10 cellular contexts compared by ENCODE assay signal in the genomic region with DNA sequence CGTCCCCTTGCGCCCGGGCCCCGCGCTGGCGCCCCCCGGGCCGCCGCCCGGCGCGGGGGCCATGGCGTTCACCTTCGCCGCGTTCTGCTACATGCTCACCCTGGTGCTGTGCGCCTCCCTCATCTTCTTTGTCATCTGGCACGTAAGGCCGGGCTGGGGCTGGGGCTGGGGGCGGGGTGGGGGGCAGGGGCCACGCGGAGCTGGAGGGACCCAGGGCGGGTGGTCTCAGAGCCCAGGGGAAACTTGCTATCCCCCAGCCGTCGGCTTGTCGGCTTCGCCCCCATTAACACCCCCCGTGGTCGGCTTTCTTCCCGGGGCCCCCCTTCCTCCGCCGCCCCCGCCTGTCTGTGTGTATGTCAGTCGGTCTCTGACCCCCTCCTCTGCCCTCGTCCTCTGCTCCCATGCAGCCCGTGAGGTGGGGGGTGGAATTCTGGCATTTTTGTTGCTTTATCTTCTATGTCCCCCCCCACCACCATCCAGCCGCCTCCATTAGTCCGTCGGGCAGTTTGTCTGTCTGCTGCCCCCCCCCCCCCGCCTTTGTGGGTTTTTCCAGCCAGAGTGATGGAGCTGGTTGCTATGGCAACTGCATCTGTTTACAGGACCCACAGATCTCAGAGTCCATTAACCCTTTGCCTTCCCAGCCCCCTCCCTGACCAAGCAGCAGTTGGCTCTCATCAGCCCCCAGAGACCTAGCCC. TPM values are rescaled to one million over a fixed set of nuclear protein-coding genes. Genes with fewer than 3 reads are reported as not detected.
DNase-seq lines count a peak whose midpoint lies in the region; ATAC-seq and TF ChIP-seq lines count a peak whose summit lies in the region.
"Had no signal": no experiment of that assay in that cellular context is flagged by ENCODE, and none has a peak within 500 bp of the region (broad histone marks: within the 10 kb centered on the region; RNA-seq: fewer than 3 reads in every experiment).

No MANE protein-coding gene starts in this region.

- CTCF ChIA-PET in BJ (lab: Yijun Ruan, JAX) = no interaction called here
- CTCF ChIA-PET in activated naive CD4-positive, alpha-beta T cell treated with anti-CD3 and anti-CD28 coated beads, Interleukin-2, amount 10 ng/mL, durations not matched to agents 7 days and 5 days (lab: Charles Lee) = no interaction called here

- no peak overlapping the region for H4K8ac ChIP-seq in mesenchymal stem cell (ENCODE audit: low read length)

- H3K79me1 ChIP-seq in mesenchymal stem cell (replicated peaks; ENCODE audit: low read length, poor library complexity, severe bottlenecking) = peaks cover 4% of the 10 kb centered on the region

- H3K9me3 ChIP-seq in mesenchymal stem cell (ENCODE audit: control insufficient read depth, low read length) = no peaks in the 10 kb centered on the region

- no peak overlapping the region for H3K27ac Mint-ChIP-seq in activated naive CD4-positive, alpha-beta T cell treated with anti-CD3 and anti-CD28 coated beads, Interleukin-2, amount 10 ng/mL, durations not matched to agents 7 days and 5 days

- H3K4me2 ChIP-seq in mesenchymal stem cell (ENCODE audit: low read length, poor library complexity, severe bottlenecking) = peak overlapping the region; percentile 79

- H2AK5ac ChIP-seq in mesenchymal stem cell (ENCODE audit: low read length, severe bottlenecking) = no peak overlapping the region

- 2% methylated on average over 8 of the region's 40 CpGs for WGBS in mesenchymal stem cell

- peak overlapping the region; percentile 40 for H3K4me3 Mint-ChIP-seq in activated naive CD4-positive, alpha-beta T cell treated with anti-CD3 and anti-CD28 coated beads, Interleukin-2, amount 10 ng/mL, durations not matched to agents 7 days and 5 days

- H3K36me3 ChIP-seq in BJ (ENCODE audit: control insufficient read depth, insufficient read depth, low read length) = peaks cover 14% of the 10 kb centered on the region
- peaks cover 35 to 43% of the 10 kb centered on the region in 2 experiments for H3K36me3 ChIP-seq in mesenchymal stem cell (ENCODE audit: control insufficient read depth in 1 of 2, insufficient read depth in 2 of 2, low read depth in 1 of 2, low read length in 2 of 2)

- peak overlapping the region; percentile 27 for H2BK15ac ChIP-seq in mesenchymal stem cell (ENCODE audit: low read depth, poor library complexity, severe bottlenecking)

- H3K4me1 Mint-ChIP-seq in activated naive CD4-positive, alpha-beta T cell treated with anti-CD3 and anti-CD28 coated beads, Interleukin-2, amount 10 ng/mL, durations not matched to agents 7 days and 5 days = peaks cover 43% of the 10 kb centered on the region

- no peaks in the 10 kb centered on the region for H3K27me3 ChIP-seq in BJ (ENCODE audit: control insufficient read depth, insufficient read depth, low read length)
- peaks cover 7 to 13% of the 10 kb centered on the region in 2 experiments for H3K27me3 ChIP-seq in mesenchymal stem cell (ENCODE audit: control insufficient read depth in 1 of 2, insufficient read depth in 1 of 2, low read length in 2 of 2)

- H4K91ac ChIP-seq in mesenchymal stem cell (ENCODE audit: low read length) = no peak overlapping the region

- H3K4me1 ChIP-seq in mesenchymal stem cell (ENCODE audit: control insufficient read depth, insufficient read depth, low read depth, low read length) = peaks cover 29% of the 10 kb centered on the region

- peak overlapping the region; percentile 4; the same call in 1 of the 2 replicates for H3K4me3 ChIP-seq in BJ (ENCODE audit: low read depth, low read length)
- peak overlapping the region in 1 of 2 experiments; percentile 26 for H3K4me3 ChIP-seq in mesenchymal stem cell (ENCODE audit: insufficient read depth in 1 of 2, low read depth in 1 of 2, low read length in 2 of 2)

- H3K23ac ChIP-seq in mesenchymal stem cell (ENCODE audit: low read length in 2 of 2) = no peak overlapping the region

- no peak overlapping the region for H2BK12ac ChIP-seq in mesenchymal stem cell (ENCODE audit: low read length in 2 of 2)

- peak overlapping the region; percentile 26 for H3K9ac ChIP-seq in mesenchymal stem cell (ENCODE audit: low read length)

- no peak overlapping the region for H2AFZ ChIP-seq in mesenchymal stem cell (ENCODE audit: low read depth, low read length)

- no peak overlapping the region for H3K27ac ChIP-seq in mesenchymal stem cell (ENCODE audit: low read length, poor library complexity, severe bottlenecking)

- no peak for ATAC-seq in HG02759 (IDR thresholded peaks at IDR 0.05; ENCODE audit: unreplicated experiment)
- no peak for ATAC-seq in GM18907 (IDR thresholded peaks at IDR 0.05; ENCODE audit: unreplicated experiment)
- ATAC-seq in GM19397 (IDR thresholded peaks at IDR 0.05; ENCODE audit: unreplicated experiment) = no peak

- H2BK120ac ChIP-seq in mesenchymal stem cell (ENCODE audit: low read depth, low read length) = no peak overlapping the region

- no peaks in the 10 kb centered on the region for H3K9me3 Mint-ChIP-seq in activated naive CD4-positive, alpha-beta T cell treated with anti-CD3 and anti-CD28 coated beads, Interleukin-2, amount 10 ng/mL, durations not matched to agents 7 days and 5 days

- H3K36me3 Mint-ChIP-seq in activated naive CD4-positive, alpha-beta T cell treated with anti-CD3 and anti-CD28 coated beads, Interleukin-2, amount 10 ng/mL, durations not matched to agents 7 days and 5 days = peaks cover 22% of the 10 kb centered on the region

- DNase-seq in BJ (ENCODE audit: low read depth) (no peak), HCEC 1CT (peak; percentile 5), mesenchymal stem cell (peak; percentile 52), NCI-H446 treated with DMSO at 0.1 percent for 48 hours (lab: John Stamatoyannopoulos, UW) (no peak)
- DNase-seq in activated naive CD4-positive, alpha-beta T cell treated with anti-CD3 and anti-CD28 coated beads, Interleukin-2, amount 10 ng/mL, durations not matched to agents 7 days and 5 days = no peak
- DNase-seq: cerebellar nuclear complex, NCI-H2107 had no signal

- no peak overlapping the region for H3K4ac ChIP-seq in mesenchymal stem cell (ENCODE audit: low read depth in 1 of 2, low read length in 2 of 2)

- no peak overlapping the region for H3K18ac ChIP-seq in mesenchymal stem cell (ENCODE audit: low read depth in 1 of 2, low read length in 2 of 2)

- no peak overlapping the region for H2BK5ac ChIP-seq in mesenchymal stem cell (ENCODE audit: low read depth, low read length, poor library complexity, severe bottlenecking)

- TF ChIP-seq CTCF in BJ (IDR thresholded peaks at IDR 0.05; ENCODE audit: insufficient read depth, low read depth, low read length) = no peak

- POLR2A ChIA-PET in BJ (lab: Charles Lee) = interaction anchor here (0.6 kb wide), 1 partner anchor 56 kb away, joined by 4 read pairs; no protein-coding TSS in a partner anchor

- H3K27me3 Mint-ChIP-seq in activated naive CD4-positive, alpha-beta T cell treated with anti-CD3 and anti-CD28 coated beads, Interleukin-2, amount 10 ng/mL, durations not matched to agents 7 days and 5 days = peaks cover 36% of the 10 kb centered on the region

- no peak overlapping the region for H3K14ac ChIP-seq in mesenchymal stem cell (ENCODE audit: low read length in 2 of 2)

RNA-seq across cellular contexts. Expression of gene CNIH2, which starts 0.6 kb away (rescaled TPM):
- polyA plus RNA-seq in BJ (2011; rRNA removed) = 0.75 and 1.2 TPM in 2 replicates
- 0.15 and 0.38 TPM in 2 replicates for polyA minus RNA-seq in BJ (2011; rRNA and poly(A)+ RNA removed)
- polyA plus RNA-seq in mesenchymal stem cell (2013, experiment 1 of 2) = 0.77 TPM
- polyA plus RNA-seq in mesenchymal stem cell (2013, experiment 2 of 2) = 0.84 TPM

RNA-seq across cellular contexts. Expression of gene RAB1B, which starts 10.1 kb away (rescaled TPM):
- polyA plus RNA-seq in BJ (2011; rRNA removed) = 170 and 251 TPM in 2 replicates
- polyA minus RNA-seq in BJ (2011; rRNA and poly(A)+ RNA removed) = 138 and 203 TPM in 2 replicates
- 157 TPM for polyA plus RNA-seq in mesenchymal stem cell (2013, experiment 1 of 2)
- 154 TPM for polyA plus RNA-seq in mesenchymal stem cell (2013, experiment 2 of 2)

RNA-seq across cellular contexts. Expression of gene YIF1A, which starts 10.4 kb away (rescaled TPM):
- 151 and 228 TPM in 2 replicates for polyA plus RNA-seq in BJ (2011; rRNA removed)
- polyA minus RNA-seq in BJ (2011; rRNA and poly(A)+ RNA removed) = 169 and 259 TPM in 2 replicates
- polyA plus RNA-seq in mesenchymal stem cell (2013, experiment 1 of 2) = 314 TPM
- 328 TPM for polyA plus RNA-seq in mesenchymal stem cell (2013, experiment 2 of 2)

RNA-seq across cellular contexts. Expression of gene TMEM151A, which starts 13.2 kb away (rescaled TPM):
- polyA plus RNA-seq in BJ (2011; rRNA removed) = 0.15 TPM in 1 of 2 replicates, not detected in the other
- polyA minus RNA-seq in BJ (2011; rRNA and poly(A)+ RNA removed) = 0.14 and 0.26 TPM in 2 replicates
- 0.44 TPM for polyA plus RNA-seq in mesenchymal stem cell (2013, experiment 1 of 2)
- 0.38 TPM for polyA plus RNA-seq in mesenchymal stem cell (2013, experiment 2 of 2)

RNA-seq across cellular contexts. Expression of gene KLC2, which starts 21.0 kb away (rescaled TPM):
- polyA plus RNA-seq in BJ (2011; rRNA removed) = 9.8 and 16.3 TPM in 2 replicates
- polyA minus RNA-seq in BJ (2011; rRNA and poly(A)+ RNA removed) = 25.3 and 29.6 TPM in 2 replicates
- polyA plus RNA-seq in mesenchymal stem cell (2013, experiment 1 of 2) = 22.6 TPM
- 23.2 TPM for polyA plus RNA-seq in mesenchymal stem cell (2013, experiment 2 of 2)

Comparison
In these comparisons a context has a peak if more than half of its experiments do, and no peak if none do; other contexts are left out.
1. DNase-seq: peak in HCEC 1CT (single experiment) and mesenchymal stem cell (single experiment); none in BJ (single experiment), activated naive CD4-positive, alpha-beta T cell treated with anti-CD3 and anti-CD28 coated beads, Interleukin-2, amount 10 ng/mL, durations not matched to agents 7 days and 5 days (single experiment) and NCI-H446 treated with DMSO at 0.1 percent for 48 hours (single experiment).